Comparison of ENCODE assay signal across 15 cellular contexts in genomic region chr2:172408143-172408766, GRCh38. TPM values are rescaled to one million over a fixed set of nuclear protein-coding genes. Genes with fewer than 3 reads are reported as not detected.
A peak's percentile ranks its signal among the peaks of the same experiment; 100 is the strongest.
DNase-seq lines count a peak whose midpoint lies in the region; ATAC-seq, FAIRE-seq and TF ChIP-seq lines count a peak whose summit lies in the region.
"Had no signal": no experiment of that assay in that cellular context is flagged by ENCODE, and none has a peak within 500 bp of the region (broad histone marks: within the 10 kb centered on the region; RNA-seq: fewer than 3 reads in every experiment).

No MANE protein-coding gene starts in this region.

- DNase-seq in heart left ventricle: no peak
- no peak for DNase-seq in Right ventricle myocardium superior
- peak; percentile 98 for DNase-seq in NCI-H748 (lab: John Stamatoyannopoulos, UW; ENCODE audit: unreplicated experiment)
- peak; percentile 97 for DNase-seq in epithelial cell of prostate (ENCODE audit: low read depth, low spot score)
- DNase-seq in urothelium cell line (ENCODE audit: low spot score): peak; percentile 42
- DNase-seq in brain microvascular endothelial cell: no peak
- DNase-seq in islet precursor cell: no peak
- DNase-seq in adrenal gland: no peak
- DNase-seq: activated naive CD8-positive, alpha-beta T cell treated with anti-CD3 and anti-CD28 coated beads, Interleukin-2, amount 10 ng/mL, durations not matched to agents 7 days and 5 days; head of caudate nucleus; KBM-7; lower lobe of right lung; stimulated activated CD4-positive, alpha-beta T cell treated with anti-CD3 and anti-CD28 coated beads, Interleukin-2, amount 100 ng/mL, for 24 hours; stimulated activated naive CD8-positive, alpha-beta T cell treated with anti-CD3 and anti-CD28 coated beads, Interleukin-15, Interleukin-2, amounts not matched to agents 100 U/mL and 50 U/mL, for 24 hours had no signal

- in situ Hi-C loops in brain microvascular endothelial cell (cut with HindIII; ENCODE audit: low pct_ligation_motif_present, low sequenced_read_pairs): no loop called here

- peak overlapping the region; percentile 20 to 81 (median 60) for H3K27ac ChIP-seq in heart left ventricle
- peak overlapping the region; percentile 83 for H3K27ac ChIP-seq in epithelial cell of prostate
- H3K27ac ChIP-seq in brain microvascular endothelial cell: no peak overlapping the region
- no peak overlapping the region for H3K27ac ChIP-seq in adrenal gland
- H3K27ac ChIP-seq: A549 had no signal

- TF ChIP-seq POLR2A in heart left ventricle (IDR thresholded peaks at IDR 0.05): no peak
- TF ChIP-seq POLR2A in adrenal gland (IDR thresholded peaks at IDR 0.05): no peak

- H3K27me3 ChIP-seq in heart left ventricle (no peaks in the 10 kb centered on the region), brain microvascular endothelial cell (replicated peaks) (no peaks in the 10 kb centered on the region), adrenal gland (no peaks in the 10 kb centered on the region)

- no peak overlapping the region for H3K4me3 ChIP-seq in heart left ventricle
- H3K4me3 ChIP-seq in brain microvascular endothelial cell (ENCODE audit: low read depth, low read length): no peak overlapping the region
- no peak overlapping the region for H3K4me3 ChIP-seq in adrenal gland
- H3K4me3 ChIP-seq: A549, lower lobe of right lung had no signal

- ATAC-seq in heart left ventricle (peak; percentile 16 to 39 (median 24)), Right ventricle myocardium superior (ENCODE audit: poor library complexity) (no peak)
- ATAC-seq: A549; lower lobe of right lung; stimulated activated naive CD8-positive, alpha-beta T cell treated with anti-CD3 and anti-CD28 coated beads, Interleukin-15, Interleukin-2, amounts not matched to agents 100 U/mL and 50 U/mL, for 24 hours had no signal

- WGBS in heart left ventricle, 4 donors: 36 to 43% (median 39%) methylated on average over 4 of the region's 4 CpGs
- WGBS in adrenal gland, 4 donors: 56 to 84% (median 65%) methylated on average over 3 to 4 of the region's 4 CpGs

- intact Hi-C loops in heart left ventricle (cut with DNase I) (no loop called here), Right ventricle myocardium superior (cut with DNase I) (no loop called here), adrenal gland (cut with DNase I) (no loop called here)

- no peak for FAIRE-seq in urothelium cell line (lab: Jason Lieb, UNC)
- FAIRE-seq: A549 had no signal

- H3K9me3 ChIP-seq in heart left ventricle (no peaks in the 10 kb centered on the region), adrenal gland (replicated peaks in 1 of 3) (no peaks in the 10 kb centered on the region)
- H3K9me3 ChIP-seq: A549, lower lobe of right lung had no signal

- no peak for TF ChIP-seq CTCF in heart left ventricle (IDR thresholded peaks at IDR 0.05)
- no peak for TF ChIP-seq CTCF in brain microvascular endothelial cell (IDR thresholded peaks at IDR 0.05; ENCODE audit: low read depth, low read length, missing control alignments)
- TF ChIP-seq CTCF in adrenal gland (IDR thresholded peaks at IDR 0.05): no peak

- H3K36me3 ChIP-seq in heart left ventricle: no peaks in the 10 kb centered on the region
- H3K36me3 ChIP-seq in brain microvascular endothelial cell (replicated peaks): no peaks in the 10 kb centered on the region
- H3K36me3 ChIP-seq in adrenal gland (replicated peaks in 1 of 2): no peaks in the 10 kb centered on the region
- H3K36me3 ChIP-seq: lower lobe of right lung had no signal

- H3K4me1 ChIP-seq in heart left ventricle (peaks cover 0 to 35% (median 11%) of the 10 kb centered on the region in 12 donors), adrenal gland (replicated peaks in 1 of 2) (no peaks in the 10 kb centered on the region)
- H3K4me1 ChIP-seq: A549 had no signal

RNA-seq across cellular contexts. Expression of gene ITGA6, which starts 19.1 kb away (rescaled TPM):
- 10 to 100 TPM; 40.5 to 84.8 (median 51.2) TPM for total RNA-seq in heart left ventricle
- polyA plus RNA-seq in heart left ventricle: 10 to 100 TPM; 11.8 to 37.2 TPM
- 44.4 TPM for total RNA-seq in Right ventricle myocardium superior
- total RNA-seq in adrenal gland: 10 to 100 TPM in 5 of 8 donors, 1 to 10 TPM in 3; 7.4 to 20.3 (median 11.4) TPM
- polyA plus RNA-seq in adrenal gland: 10 to 100 TPM in 1 of 3 donors, 1 to 10 TPM in 2; 5.1 to 13.8 (median 5.7) TPM

Comparison
In these comparisons a context has a peak if more than half of its experiments do, and no peak if none do; other contexts are left out.
1. DNase-seq: peak in NCI-H748 (single experiment), epithelial cell of prostate (single experiment) and urothelium cell line (single experiment); none in heart left ventricle (0 of 5), Right ventricle myocardium superior (single experiment), brain microvascular endothelial cell (single experiment), islet precursor cell (single experiment) and adrenal gland (0 of 7).
2. H3K27ac ChIP-seq: peak in heart left ventricle (12 of 12) and epithelial cell of prostate (single experiment); none in brain microvascular endothelial cell (single experiment) and adrenal gland (0 of 5).